Comparison of ENCODE assay signal across 19 cellular contexts in genomic region chr10:102463983-102464382, GRCh38. TPM values are rescaled to one million over a fixed set of nuclear protein-coding genes. Genes with fewer than 3 reads are reported as not detected.
DNase-seq lines count a peak whose midpoint lies in the region; ATAC-seq and TF ChIP-seq lines count a peak whose summit lies in the region.
"Had no signal": no experiment of that assay in that cellular context is flagged by ENCODE, and none has a peak within 500 bp of the region (broad histone marks: within the 10 kb centered on the region; RNA-seq: fewer than 3 reads in every experiment).

No MANE protein-coding gene starts in this region.

- peak overlapping the region; percentile 87 for H3K27ac Mint-ChIP-seq in Caco-2 (ENCODE audit: unreplicated experiment)
- no peak overlapping the region for H3K27ac Mint-ChIP-seq in neural progenitor cell
- H3K27ac Mint-ChIP-seq: CD4-positive, alpha-beta T cell had no signal

- ATAC-seq in HG03378 (IDR thresholded peaks at IDR 0.05; ENCODE audit: unreplicated experiment) (no peak), GM21360 (IDR thresholded peaks at IDR 0.05; ENCODE audit: unreplicated experiment) (no peak)

- WGBS in prostate gland: 81% methylated on average over 10 of the region's 10 CpGs

- H4K20me1 ChIP-seq in neural progenitor cell (ENCODE audit: low read depth): peaks cover 9% of the 10 kb centered on the region

- H3K9me3 ChIP-seq in Caco-2: no peaks in the 10 kb centered on the region
- H3K9me3 ChIP-seq in NT2/D1 (ENCODE audit: insufficient read depth, low read length): no peaks in the 10 kb centered on the region
- H3K9me3 ChIP-seq in neural progenitor cell (ENCODE audit: low read depth): no peaks in the 10 kb centered on the region
- no peaks in the 10 kb centered on the region for H3K9me3 ChIP-seq in prostate gland

- H3K27ac ChIP-seq in caudate nucleus (ENCODE audit: low read depth, low read length) (peak overlapping the region; percentile 58), neural progenitor cell (no peak overlapping the region), prostate gland (peak overlapping the region in 1 of 2 donors; percentile 30)
- H3K27ac ChIP-seq: SK-N-MC had no signal

- TF ChIP-seq CTCF in Caco-2 (IDR thresholded peaks at IDR 0.05; ENCODE audit: insufficient read depth in 1 of 2, low read depth in 1 of 2, low read length in 1 of 2, severe bottlenecking in 1 of 2, unreplicated experiment in 1 of 2): no peak
- TF ChIP-seq CTCF in neural progenitor cell (IDR thresholded peaks at IDR 0.05): no peak
- no peak for TF ChIP-seq CTCF in prostate gland (IDR thresholded peaks at IDR 0.05)

- no peak overlapping the region for H3K4me2 ChIP-seq in neural progenitor cell

- H3K36me3 Mint-ChIP-seq in Caco-2 (ENCODE audit: insufficient read depth, unreplicated experiment) (peaks cover 30% of the 10 kb centered on the region), neural progenitor cell (peaks cover 1% of the 10 kb centered on the region)

- H2AFZ ChIP-seq in neural progenitor cell (replicated peaks): no peak overlapping the region

- POLR2A ChIA-PET in Caco-2 (lab: Charles Lee): interaction anchor here (0.9 kb wide), 1 partner anchor 31 kb away, joined by 3 read pairs; the partner anchor contains the start of gene CUEDC2

- intact Hi-C loops in Caco-2 (cut with micrococcal nuclease; ENCODE audit: unreplicated experiment): loop anchor here (1.0 to 2.0 kb wide), 4 partner anchors 7 to 70 kb away; partner anchors contain the start of gene CUEDC2
- intact Hi-C loops in prostate gland (cut with DNase I): no loop called here

- DNase-seq in Caco-2: no peak
- DNase-seq in NT2/D1 (ENCODE audit: low read depth, low spot score): no peak
- no peak for DNase-seq in caudate nucleus (lab: John Stamatoyannopoulos, UW)
- DNase-seq in neural progenitor cell (ENCODE audit: low spot score): no peak
- DNase-seq in prostate gland (ENCODE audit: low spot score): no peak
- DNase-seq: ACHN; Calu3; CD4-positive, alpha-beta T cell; KG1; NCI-H1105 treated with DMSO at 0.1 percent for 48 hours; NCI-H1694; NCI-H2081 treated with DMSO at 0.1 percent for 48 hours; NCI-H748 treated with DMSO at 0.1 percent for 48 hours; NK-92 treated with Interleukin-12 subunit alpha and Interleukin-12 subunit beta, amount 100 ng/mL, for 24 hours; SHP77 had no signal

- H3F3A ChIP-seq in neural progenitor cell (ENCODE audit: low read depth): peaks cover 25% of the 10 kb centered on the region

- H3K9me3 Mint-ChIP-seq in Caco-2 (ENCODE audit: unreplicated experiment) (no peaks in the 10 kb centered on the region), neural progenitor cell (no peaks in the 10 kb centered on the region)
- H3K9me3 Mint-ChIP-seq: CD4-positive, alpha-beta T cell had no signal

- peaks cover 18% of the 10 kb centered on the region for H3K4me1 Mint-ChIP-seq in Caco-2 (ENCODE audit: low read depth, unreplicated experiment)
- H3K4me1 Mint-ChIP-seq in neural progenitor cell: peaks cover 30% of the 10 kb centered on the region

- H3K27me3 ChIP-seq in Caco-2 (replicated peaks; ENCODE audit: control insufficient read depth, insufficient read depth, low read length): no peaks in the 10 kb centered on the region
- no peaks in the 10 kb centered on the region for H3K27me3 ChIP-seq in NT2/D1 (ENCODE audit: insufficient read depth, insufficient read length)
- peaks cover 31% of the 10 kb centered on the region for H3K27me3 ChIP-seq in neural progenitor cell
- H3K27me3 ChIP-seq in prostate gland (replicated peaks; ENCODE audit: insufficient read depth): no peaks in the 10 kb centered on the region

- CTCF ChIA-PET in Caco-2 (lab: Charles Lee): interaction anchor here (0.6 to 1.7 kb wide), 2 partner anchors 57 to 120 kb away, joined by 5 read pairs; no protein-coding TSS in a partner anchor

- TF ChIP-seq POLR2A in prostate gland (IDR thresholded peaks at IDR 0.05): no peak

- no peaks in the 10 kb centered on the region for H3K79me2 ChIP-seq in neural progenitor cell (ENCODE audit: low read depth)

- H3K36me3 ChIP-seq in Caco-2 (ENCODE audit: control insufficient read depth, insufficient read depth, low read length): no peaks in the 10 kb centered on the region
- no peaks in the 10 kb centered on the region for H3K36me3 ChIP-seq in NT2/D1 (ENCODE audit: insufficient read depth, insufficient read length, low read length)
- H3K36me3 ChIP-seq in neural progenitor cell: no peaks in the 10 kb centered on the region
- no peaks in the 10 kb centered on the region for H3K36me3 ChIP-seq in prostate gland

- H3K4me3 Mint-ChIP-seq in Caco-2 (ENCODE audit: unreplicated experiment): peak overlapping the region; percentile 96
- peak overlapping the region; percentile 92 for H3K4me3 Mint-ChIP-seq in neural progenitor cell
- H3K4me3 Mint-ChIP-seq: CD4-positive, alpha-beta T cell had no signal

- H3K4me1 ChIP-seq in Caco-2 (peaks cover 25% of the 10 kb centered on the region), NT2/D1 (ENCODE audit: insufficient read depth, insufficient read length) (peaks cover 4% of the 10 kb centered on the region), neural progenitor cell (peaks cover 17% of the 10 kb centered on the region), prostate gland (replicated peaks) (peaks cover 5% of the 10 kb centered on the region)

- H3K9ac ChIP-seq in NT2/D1 (ENCODE audit: insufficient read length, low read depth) (peak overlapping the region; percentile 50), neural progenitor cell (no peak overlapping the region)

- H3K27me3 Mint-ChIP-seq in Caco-2 (ENCODE audit: insufficient read depth, unreplicated experiment) (no peaks in the 10 kb centered on the region), neural progenitor cell (ENCODE audit: insufficient read depth, low read depth) (peaks cover 9% of the 10 kb centered on the region)
- H3K27me3 Mint-ChIP-seq: CD4-positive, alpha-beta T cell had no signal

- TSS peak; percentile 54 for BruUV-seq in Caco-2 (replicated peaks; lab: Mats Ljungman, UMichigan)

- no peak overlapping the region for H3K4me3 ChIP-seq in Caco-2 (ENCODE audit: low read depth, low read length)
- peak overlapping the region; percentile 10 for H3K4me3 ChIP-seq in NT2/D1 (ENCODE audit: insufficient read length, low read depth)
- no peak overlapping the region for H3K4me3 ChIP-seq in neural progenitor cell
- no peak overlapping the region for H3K4me3 ChIP-seq in prostate gland
- H3K4me3 ChIP-seq: SK-N-MC had no signal

RNA-seq across cellular contexts. Expression of gene C10orf95, which starts 12.6 kb away (rescaled TPM):
- total RNA-seq in Caco-2 (2022) (0.82 and 0.86 TPM in 2 replicates), neural progenitor cell (ENCODE audit: low replicate concordance) (not detected in 2 replicates), prostate gland (1 to 10 TPM in 1 of 2 donors, under 1 TPM in 1; 0.85 to 3.7 TPM)
- total RNA-seq: RPMI7951 had no signal

RNA-seq across cellular contexts. Expression of gene CUEDC2, which starts 31.6 kb away (rescaled TPM):
- total RNA-seq in Caco-2 (2022): 32.1 and 32.6 TPM in 2 replicates
- total RNA-seq in neural progenitor cell (ENCODE audit: low replicate concordance): 64.0 and 97.4 TPM in 2 replicates
- 10 to 100 TPM; 70.2 to 81.7 TPM for total RNA-seq in prostate gland

RNA-seq across cellular contexts. Expression of gene ACTR1A, which starts 38.5 kb away (rescaled TPM):
- total RNA-seq in Caco-2 (2022) (65.9 and 69.7 TPM in 2 replicates), neural progenitor cell (ENCODE audit: low replicate concordance) (86.9 and 133 TPM in 2 replicates), prostate gland (10 to 100 TPM; 75.6 to 95.9 TPM)

RNA-seq across cellular contexts. Expression of gene SUFU, which starts 39.8 kb away (rescaled TPM):
- total RNA-seq in Caco-2 (2022) (10.6 and 11.4 TPM in 2 replicates), neural progenitor cell (ENCODE audit: low replicate concordance) (11.5 and 14.7 TPM in 2 replicates), prostate gland (10 to 100 TPM; 17.4 to 20.4 TPM)

RNA-seq across cellular contexts. Expression of gene FBXL15, which starts 43.3 kb away (rescaled TPM):
- 7.9 and 8.6 TPM in 2 replicates for total RNA-seq in Caco-2 (2022)
- total RNA-seq in neural progenitor cell (ENCODE audit: low replicate concordance): 4.4 and 12.2 TPM in 2 replicates
- total RNA-seq in prostate gland: 10 to 100 TPM; 22.2 to 36.3 TPM
